In the genomic region with DNA sequence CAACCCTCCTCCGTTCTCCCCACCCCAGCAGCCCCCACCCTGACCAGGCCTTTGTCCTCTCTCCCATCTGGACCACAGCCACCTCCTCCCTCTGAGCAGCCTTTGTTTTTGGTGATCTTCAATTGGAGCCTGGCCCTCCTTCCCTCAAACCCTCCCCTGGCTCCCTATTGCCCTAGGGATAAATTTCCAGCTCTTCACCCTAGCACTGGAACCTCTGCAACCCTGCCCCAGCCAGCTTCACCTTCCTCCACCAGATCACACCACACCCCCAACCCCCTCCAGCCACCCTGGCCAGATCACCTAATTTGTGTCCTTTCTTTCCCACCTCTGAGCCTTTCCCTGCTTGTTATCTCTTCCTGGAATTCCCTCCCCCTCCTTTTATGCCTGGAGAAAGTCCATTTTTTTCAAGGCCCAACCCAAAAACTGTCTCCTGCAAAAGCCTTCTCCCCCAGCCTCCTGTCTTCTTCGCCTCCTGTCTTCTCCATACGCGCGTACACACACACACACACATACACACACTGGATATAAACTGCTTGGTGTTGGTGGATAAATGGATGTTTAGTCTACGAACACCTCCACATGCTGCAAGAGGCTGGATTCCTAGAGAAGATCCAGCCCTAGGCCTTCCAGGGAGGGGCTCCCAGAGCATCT, we compare ENCODE assay signal across 11 cellular contexts. TPM values are rescaled to one million over a fixed set of nuclear protein-coding genes. Genes with fewer than 3 reads are reported as not detected.
DNase-seq lines count a peak whose midpoint lies in the region; FAIRE-seq and TF ChIP-seq lines count a peak whose summit lies in the region.
"Had no signal": no experiment of that assay in that cellular context is flagged by ENCODE, and none has a peak within 500 bp of the region (broad histone marks: within the 10 kb centered on the region; RNA-seq: fewer than 3 reads in every experiment).

No MANE protein-coding gene starts in this region.

- peaks cover 40% of the 10 kb centered on the region for H3K27me3 Mint-ChIP-seq in activated T-helper 2 cell treated with anti-CD3 and anti-CD28 coated beads, Interferon-gamma antibody, Interleukin-2, Interleukin-4, amounts not matched to agents 10 μg/mL and 5 μg/mL and 100 μg/mL, durations not matched to agents 14 hours and 24 hours and 36 hours (ENCODE audit: low read depth)

- peak overlapping the region in 2 of 3 experiments; percentile 35 to 65 for H3K4me3 ChIP-seq in keratinocyte (ENCODE audit: control insufficient read depth in 2 of 3, extremely low read depth in 1 of 3, insufficient read depth in 2 of 3, low read depth in 1 of 3, low read length in 3 of 3)
- H3K4me3 ChIP-seq in stomach smooth muscle (ENCODE audit: low read length in 2 of 2) = peak overlapping the region; percentile 80 to 87

- peak overlapping the region; percentile 53 for H2AFZ ChIP-seq in keratinocyte (ENCODE audit: control insufficient read depth, low read length)

- H3K27ac Mint-ChIP-seq in activated T-helper 2 cell treated with anti-CD3 and anti-CD28 coated beads, Interferon-gamma antibody, Interleukin-2, Interleukin-4, amounts not matched to agents 10 μg/mL and 5 μg/mL and 100 μg/mL, durations not matched to agents 14 hours and 24 hours and 36 hours = peak overlapping the region; percentile 95

- H4K20me1 ChIP-seq in keratinocyte (ENCODE audit: control insufficient read depth, extremely low read depth, insufficient read depth, low read length) = no peaks in the 10 kb centered on the region

- H3K36me3 Mint-ChIP-seq in activated T-helper 2 cell treated with anti-CD3 and anti-CD28 coated beads, Interferon-gamma antibody, Interleukin-2, Interleukin-4, amounts not matched to agents 10 μg/mL and 5 μg/mL and 100 μg/mL, durations not matched to agents 14 hours and 24 hours and 36 hours (ENCODE audit: low read depth) = no peaks in the 10 kb centered on the region

- peak overlapping the region; percentile 91 for H3K4me2 ChIP-seq in keratinocyte (ENCODE audit: control insufficient read depth, extremely low read depth, insufficient read depth, low read depth, low read length)

- TF ChIP-seq CTCF in keratinocyte (optimal IDR thresholded peaks at IDR 0.05 in 1 of 3, IDR thresholded peaks at IDR 0.05 in 1 of 3, conservative IDR thresholded peaks at IDR 0.05 in 1 of 3; ENCODE audit: extremely low read depth in 1 of 3, insufficient read depth in 2 of 3, low read length in 3 of 3) = no peak

- intact Hi-C loops in activated T-helper 2 cell treated with anti-CD3 and anti-CD28 coated beads, Interferon-gamma antibody, Interleukin-2, Interleukin-4, amounts not matched to agents 10 μg/mL and 5 μg/mL and 100 μg/mL, durations not matched to agents 14 hours and 24 hours and 36 hours (cut with micrococcal nuclease) = no loop called here

- H3K9me1 ChIP-seq in keratinocyte (ENCODE audit: control insufficient read depth, extremely low read depth, insufficient read depth, low read length) = no peaks in the 10 kb centered on the region

- peak overlapping the region; percentile 91 for H3K4me3 Mint-ChIP-seq in activated T-helper 2 cell treated with anti-CD3 and anti-CD28 coated beads, Interferon-gamma antibody, Interleukin-2, Interleukin-4, amounts not matched to agents 10 μg/mL and 5 μg/mL and 100 μg/mL, durations not matched to agents 14 hours and 24 hours and 36 hours (ENCODE audit: low read depth)

- no peaks in the 10 kb centered on the region for H3K9me3 Mint-ChIP-seq in activated T-helper 2 cell treated with anti-CD3 and anti-CD28 coated beads, Interferon-gamma antibody, Interleukin-2, Interleukin-4, amounts not matched to agents 10 μg/mL and 5 μg/mL and 100 μg/mL, durations not matched to agents 14 hours and 24 hours and 36 hours

- FAIRE-seq in keratinocyte (lab: Jason Lieb, UNC) = no peak
- FAIRE-seq: A204.1, islet of Langerhans, TTC549 had no signal

- DNase-seq in NCI-H1092 treated with DMSO at 0.1 percent for 48 hours (lab: John Stamatoyannopoulos, UW) (peak; percentile 21), NCI-H1092 (lab: John Stamatoyannopoulos, UW) (no peak), keratinocyte (ENCODE audit: low read depth, low spot score) (no peak), D341Med (ENCODE audit: low spot score) (no peak), NCI-H526 (lab: John Stamatoyannopoulos, UW) (no peak)
- no peak for DNase-seq in activated T-helper 2 cell treated with anti-CD3 and anti-CD28 coated beads, Interferon-gamma antibody, Interleukin-2, Interleukin-4, amounts not matched to agents 10 μg/mL and 5 μg/mL and 100 μg/mL, durations not matched to agents 14 hours and 24 hours and 36 hours (ENCODE audit: low spot score)
- DNase-seq in NK-92 treated with Interleukin-12 subunit alpha and Interleukin-12 subunit beta, amount 100 ng/mL, for 24 hours (lab: John Stamatoyannopoulos, UW) = no peak

- H3K36me3 ChIP-seq in keratinocyte (ENCODE audit: control insufficient read depth in 2 of 2, extremely low read depth in 1 of 2, insufficient read depth in 2 of 2, low read length in 2 of 2) = no peaks in the 10 kb centered on the region
- no peaks in the 10 kb centered on the region for H3K36me3 ChIP-seq in stomach smooth muscle (ENCODE audit: control insufficient read depth in 2 of 2, insufficient read depth in 2 of 2, low read length in 2 of 2)

- dilution Hi-C loops in keratinocyte (cut with MboI; ENCODE audit: extremely low pct_ligation_motif_present, low sequenced_read_pairs) = no loop called here

- H3K4me1 ChIP-seq in keratinocyte (ENCODE audit: control insufficient read depth, extremely low read depth, insufficient read depth, low read length) (peaks cover 14% of the 10 kb centered on the region), stomach smooth muscle (ENCODE audit: control insufficient read depth, insufficient read depth, low read length) (peaks cover 28% of the 10 kb centered on the region)

- H3K9me3 ChIP-seq in keratinocyte (ENCODE audit: control insufficient read depth, low read depth, low read length) (no peaks in the 10 kb centered on the region), stomach smooth muscle (ENCODE audit: control insufficient read depth in 2 of 2, low read length in 2 of 2) (no peaks in the 10 kb centered on the region)

- H3K4me1 Mint-ChIP-seq in activated T-helper 2 cell treated with anti-CD3 and anti-CD28 coated beads, Interferon-gamma antibody, Interleukin-2, Interleukin-4, amounts not matched to agents 10 μg/mL and 5 μg/mL and 100 μg/mL, durations not matched to agents 14 hours and 24 hours and 36 hours (ENCODE audit: low read depth) = peaks cover 13% of the 10 kb centered on the region

- H3K9ac ChIP-seq in keratinocyte (ENCODE audit: control insufficient read depth, extremely low read depth, insufficient read depth, low read length) = peak overlapping the region; percentile 79
- H3K9ac ChIP-seq in stomach smooth muscle (ENCODE audit: low read length in 2 of 2) = peak overlapping the region; percentile 29 to 59

- no peaks in the 10 kb centered on the region for H3K79me2 ChIP-seq in keratinocyte (ENCODE audit: control insufficient read depth, insufficient read depth, low read length)

- H3K27me3 ChIP-seq in keratinocyte (ENCODE audit: control insufficient read depth, extremely low read depth, insufficient read depth, low read length) (peaks cover 12% of the 10 kb centered on the region), stomach smooth muscle (ENCODE audit: control insufficient read depth in 1 of 2, insufficient read depth in 2 of 2, low read length in 2 of 2) (no peaks in the 10 kb centered on the region)

- H3K27ac ChIP-seq in keratinocyte (ENCODE audit: control insufficient read depth, insufficient read depth, low read length) = no peak overlapping the region
- peak overlapping the region; percentile 90 for H3K27ac ChIP-seq in stomach smooth muscle (ENCODE audit: low read length)

RNA-seq across cellular contexts. Expression of a gene that starts 5.2 kb away (rescaled TPM):
- 2.2 and 2.4 TPM in 2 replicates for total RNA-seq in activated T-helper 2 cell treated with anti-CD3 and anti-CD28 coated beads, Interferon-gamma antibody, Interleukin-2, Interleukin-4, amounts not matched to agents 10 μg/mL and 5 μg/mL and 100 μg/mL, durations not matched to agents 14 hours and 24 hours and 36 hours
- polyA plus RNA-seq in keratinocyte = 0.70 to 1.0 TPM (median 0.88 TPM) in 3 replicates
- 0.94 TPM for polyA plus RNA-seq in keratinocyte (2011; ENCODE audit: low read depth)
- polyA plus RNA-seq in keratinocyte (2011; cell fraction: cytosol; rRNA removed) = 0.36 and 0.97 TPM in 2 replicates
- 1.2 and 2.3 TPM in 2 replicates for polyA plus RNA-seq in keratinocyte (2011; cell fraction: nucleus; rRNA removed)
- 0.82 and 1.4 TPM in 2 replicates for polyA plus RNA-seq in keratinocyte (2012; ENCODE audit: low replicate concordance)
- 0.63 to 2.2 TPM (median 0.90 TPM) in 3 replicates for polyA minus RNA-seq in keratinocyte
- 7.5 TPM for polyA minus RNA-seq in keratinocyte (2011; cell fraction: cytosol; rRNA and poly(A)+ RNA removed)
- polyA minus RNA-seq in keratinocyte (2011; cell fraction: nucleus; rRNA and poly(A)+ RNA removed) = 0.95 and 1.2 TPM in 2 replicates

RNA-seq across cellular contexts. Expression of a gene that starts 28.0 kb away (rescaled TPM):
- 428 and 432 TPM in 2 replicates for total RNA-seq in activated T-helper 2 cell treated with anti-CD3 and anti-CD28 coated beads, Interferon-gamma antibody, Interleukin-2, Interleukin-4, amounts not matched to agents 10 μg/mL and 5 μg/mL and 100 μg/mL, durations not matched to agents 14 hours and 24 hours and 36 hours
- 249 to 337 TPM (median 316 TPM) in 3 replicates for polyA plus RNA-seq in keratinocyte
- 171 TPM for polyA plus RNA-seq in keratinocyte (2011; ENCODE audit: low read depth)
- 305 and 467 TPM in 2 replicates for polyA plus RNA-seq in keratinocyte (2011; cell fraction: cytosol; rRNA removed)
- polyA plus RNA-seq in keratinocyte (2011; cell fraction: nucleus; rRNA removed) = 152 and 214 TPM in 2 replicates
- polyA plus RNA-seq in keratinocyte (2012; ENCODE audit: low replicate concordance) = 144 and 286 TPM in 2 replicates
- 324 to 462 TPM (median 417 TPM) in 3 replicates for polyA minus RNA-seq in keratinocyte
- polyA minus RNA-seq in keratinocyte (2011; cell fraction: cytosol; rRNA and poly(A)+ RNA removed) = 635 TPM
- 62.3 and 73.5 TPM in 2 replicates for polyA minus RNA-seq in keratinocyte (2011; cell fraction: nucleus; rRNA and poly(A)+ RNA removed)

RNA-seq across cellular contexts. Expression of a gene that starts 57.0 kb away (rescaled TPM):
- total RNA-seq in activated T-helper 2 cell treated with anti-CD3 and anti-CD28 coated beads, Interferon-gamma antibody, Interleukin-2, Interleukin-4, amounts not matched to agents 10 μg/mL and 5 μg/mL and 100 μg/mL, durations not matched to agents 14 hours and 24 hours and 36 hours = 1.4 and 1.5 TPM in 2 replicates
- polyA plus RNA-seq in keratinocyte = 0.41 to 1.2 TPM (median 0.43 TPM) in 3 replicates
- polyA plus RNA-seq in keratinocyte (2011; ENCODE audit: low read depth) = not detected
- 0.38 and 0.40 TPM in 2 replicates for polyA plus RNA-seq in keratinocyte (2011; cell fraction: cytosol; rRNA removed)
- 0.77 and 1.0 TPM in 2 replicates for polyA plus RNA-seq in keratinocyte (2011; cell fraction: nucleus; rRNA removed)
- polyA plus RNA-seq in keratinocyte (2012; ENCODE audit: low replicate concordance) = 1.2 TPM in 1 of 2 replicates, not detected in the other
- 1.1 to 1.7 TPM in 2 of 3 replicates, not detected in the other for polyA minus RNA-seq in keratinocyte
- not detected for polyA minus RNA-seq in keratinocyte (2011; cell fraction: cytosol; rRNA and poly(A)+ RNA removed)
- polyA minus RNA-seq in keratinocyte (2011; cell fraction: nucleus; rRNA and poly(A)+ RNA removed) = not detected in 2 replicates

RNA-seq across cellular contexts. Expression of a gene that starts 59.8 kb away (rescaled TPM):
- total RNA-seq in activated T-helper 2 cell treated with anti-CD3 and anti-CD28 coated beads, Interferon-gamma antibody, Interleukin-2, Interleukin-4, amounts not matched to agents 10 μg/mL and 5 μg/mL and 100 μg/mL, durations not matched to agents 14 hours and 24 hours and 36 hours = 5.6 and 7.1 TPM in 2 replicates
- 12.7 to 47.8 TPM (median 17.6 TPM) in 3 replicates for polyA plus RNA-seq in keratinocyte
- 5.3 TPM for polyA plus RNA-seq in keratinocyte (2011; ENCODE audit: low read depth)
- polyA plus RNA-seq in keratinocyte (2011; cell fraction: cytosol; rRNA removed) = 23.6 and 40.7 TPM in 2 replicates
- 30.7 and 37.7 TPM in 2 replicates for polyA plus RNA-seq in keratinocyte (2011; cell fraction: nucleus; rRNA removed)
- 30.2 and 62.2 TPM in 2 replicates for polyA plus RNA-seq in keratinocyte (2012; ENCODE audit: low replicate concordance)
- polyA minus RNA-seq in keratinocyte = 28.8 to 128 TPM (median 38.1 TPM) in 3 replicates
- 40.5 TPM for polyA minus RNA-seq in keratinocyte (2011; cell fraction: cytosol; rRNA and poly(A)+ RNA removed)
- 17.4 and 19.7 TPM in 2 replicates for polyA minus RNA-seq in keratinocyte (2011; cell fraction: nucleus; rRNA and poly(A)+ RNA removed)
